In genomic region chr7:121079425-121080169, GRCh38 we compare ENCODE assay signal across 15 cellular contexts.
DNase-seq lines count a peak whose midpoint lies in the region; ATAC-seq and TF ChIP-seq lines count a peak whose summit lies in the region.
"Had no signal": no experiment of that assay in that cellular context is flagged by ENCODE, and none has a peak within 500 bp of the region (broad histone marks: within the 10 kb centered on the region; RNA-seq: fewer than 3 reads in every experiment).

No MANE protein-coding gene starts in this region.

- H3K4me1 ChIP-seq in fibroblast of lung (ENCODE audit: control insufficient read depth, extremely low read depth, insufficient read depth, low read length) (peaks cover 28% of the 10 kb centered on the region), PC-9 (replicated peaks; ENCODE audit: insufficient read depth) (peaks cover 24% of the 10 kb centered on the region)

- H3K27ac ChIP-seq in fibroblast of lung (ENCODE audit: insufficient read depth, low read length) (no peak overlapping the region), PC-9 (no peak overlapping the region)
- H3K27ac ChIP-seq: KMS-11 had no signal

- H3K36me3 ChIP-seq in fibroblast of lung (ENCODE audit: control insufficient read depth, insufficient read depth, low read length) (no peaks in the 10 kb centered on the region), PC-9 (ENCODE audit: low read depth) (no peaks in the 10 kb centered on the region)

- no peak overlapping the region for H3K27ac Mint-ChIP-seq in osteocyte (ENCODE audit: unreplicated experiment)
- H3K27ac Mint-ChIP-seq: CD4-positive, alpha-beta memory T cell; mesothelial cell of epicardium; stimulated activated naive CD8-positive, alpha-beta T cell treated with anti-CD3 and anti-CD28 coated beads, Interleukin-15, amount 100 ng/mL, for 72 hours had no signal

- no peak overlapping the region for H3K4me3 Mint-ChIP-seq in osteocyte (ENCODE audit: unreplicated experiment)
- H3K4me3 Mint-ChIP-seq: CD4-positive, alpha-beta memory T cell; mesothelial cell of epicardium; stimulated activated naive CD8-positive, alpha-beta T cell treated with anti-CD3 and anti-CD28 coated beads, Interleukin-15, amount 100 ng/mL, for 72 hours had no signal

- H3K4me3 ChIP-seq in fibroblast of lung (replicated peaks in 1 of 4; ENCODE audit: control extremely low read depth in 1 of 4, insufficient read depth in 1 of 4, low read depth in 3 of 4, low read length in 4 of 4): no peak overlapping the region
- H3K4me3 ChIP-seq in PC-9: no peak overlapping the region

- no peaks in the 10 kb centered on the region for H3K9me2 ChIP-seq in PC-9 (ENCODE audit: insufficient read depth)

- H3K9me3 ChIP-seq in fibroblast of lung (ENCODE audit: control insufficient read depth, insufficient read depth, low read depth, low read length) (no peaks in the 10 kb centered on the region), PC-9 (ENCODE audit: insufficient read depth, low read depth) (no peaks in the 10 kb centered on the region)

- H3F3A ChIP-seq in PC-9 (ENCODE audit: insufficient read depth, low read depth): peaks cover 14% of the 10 kb centered on the region

- no peaks in the 10 kb centered on the region for H3K9me3 Mint-ChIP-seq in osteocyte (ENCODE audit: unreplicated experiment)
- H3K9me3 Mint-ChIP-seq: CD4-positive, alpha-beta memory T cell; mesothelial cell of epicardium; stimulated activated naive CD8-positive, alpha-beta T cell treated with anti-CD3 and anti-CD28 coated beads, Interleukin-15, amount 100 ng/mL, for 72 hours had no signal

- H3K36me3 Mint-ChIP-seq in osteocyte (ENCODE audit: unreplicated experiment): no peaks in the 10 kb centered on the region
- H3K36me3 Mint-ChIP-seq: CD4-positive, alpha-beta memory T cell; mesothelial cell of epicardium had no signal

- H3K4me1 Mint-ChIP-seq in osteocyte (ENCODE audit: unreplicated experiment): peaks cover 26% of the 10 kb centered on the region
- H3K4me1 Mint-ChIP-seq: CD4-positive, alpha-beta memory T cell; stimulated activated naive CD8-positive, alpha-beta T cell treated with anti-CD3 and anti-CD28 coated beads, Interleukin-15, amount 100 ng/mL, for 72 hours had no signal

- peak; percentile 16 for DNase-seq in EH (ENCODE audit: low read depth)
- DNase-seq in OCI-M1 (lab: John Stamatoyannopoulos, UW): peak; percentile 14
- peak; percentile 25 to 63 for DNase-seq in fibroblast of lung (ENCODE audit: low read depth in 2 of 2)
- no peak for DNase-seq in osteocyte (ENCODE audit: extremely low spot score, unreplicated experiment)
- DNase-seq in NCI-H345 treated with DMSO at 0.1 percent for 48 hours (lab: John Stamatoyannopoulos, UW; ENCODE audit: unreplicated experiment): no peak
- DNase-seq in PC-9: no peak
- no peak for DNase-seq in GM10248 (ENCODE audit: extremely low spot score)
- DNase-seq: amniotic stem cell; CD4-positive, alpha-beta memory T cell; stimulated activated CD4-positive, alpha-beta T cell treated with anti-CD3 and anti-CD28 coated beads, Interleukin-2, amount 100 ng/mL, for 48 hours; stimulated activated naive CD8-positive, alpha-beta T cell treated with anti-CD3 and anti-CD28 coated beads, Interleukin-15, amount 100 ng/mL, for 72 hours had no signal

- TF ChIP-seq CTCF in fibroblast of lung (conservative IDR thresholded peaks at IDR 0.05 in 1 of 2, IDR thresholded peaks at IDR 0.05 in 1 of 2; ENCODE audit: low read depth in 1 of 2, low read length in 2 of 2) (peak in 1 of 2 donors; percentile 39), osteocyte (IDR thresholded peaks at IDR 0.05) (peak; percentile 44), PC-9 (conservative IDR thresholded peaks at IDR 0.05) (no peak), GM10248 (IDR thresholded peaks at IDR 0.05; ENCODE audit: control extremely low read depth, extremely low read depth, low read depth, missing control alignments) (no peak)

- H3K79me2 ChIP-seq in fibroblast of lung (ENCODE audit: control insufficient read depth, insufficient read depth, low read length) (peaks cover 13% of the 10 kb centered on the region), PC-9 (ENCODE audit: low read depth) (no peaks in the 10 kb centered on the region)

- H3K27me3 Mint-ChIP-seq in osteocyte (ENCODE audit: unreplicated experiment): no peaks in the 10 kb centered on the region

- H2AFZ ChIP-seq in fibroblast of lung (ENCODE audit: low read length) (no peak overlapping the region), PC-9 (no peak overlapping the region)

- CTCF ChIA-PET in PC-9 (lab: Charles Lee) (interaction anchor here (0.6 kb wide), 1 partner anchor 91 kb away, joined by 3 read pairs; the partner anchor contains the start of gene CPED1), GM10248 (lab: Yijun Ruan, JAX) (no interaction called here)

- no TSS peak for BruUV-seq in PC-9 (replicated peaks; lab: Mats Ljungman, UMichigan)

- H3K27me3 ChIP-seq in fibroblast of lung (ENCODE audit: control insufficient read depth, insufficient read depth, low read length) (no peaks in the 10 kb centered on the region), PC-9 (ENCODE audit: insufficient read depth, low read depth) (no peaks in the 10 kb centered on the region)

- H3K4me2 ChIP-seq in fibroblast of lung (ENCODE audit: extremely low read depth, insufficient read depth, low read length) (no peak overlapping the region), PC-9 (no peak overlapping the region)
- H3K4me2 ChIP-seq: KMS-11 had no signal

- H3K9ac ChIP-seq in fibroblast of lung (ENCODE audit: insufficient read depth, low read length): no peak overlapping the region
- H3K9ac ChIP-seq: KMS-11 had no signal

- ATAC-seq in GM18858 (IDR thresholded peaks at IDR 0.05; ENCODE audit: unreplicated experiment): no peak
- ATAC-seq: activated CD4-positive, CD25-positive, alpha-beta regulatory T cell treated with anti-CD3 and anti-CD28 coated beads, Interleukin-2, amount 50 U/mL, for 24 hours; stimulated activated naive CD8-positive, alpha-beta T cell treated with anti-CD3 and anti-CD28 coated beads, Interleukin-15, amount 100 ng/mL, for 72 hours had no signal

- no peaks in the 10 kb centered on the region for H4K20me1 ChIP-seq in fibroblast of lung (ENCODE audit: control insufficient read depth, extremely low read depth, insufficient read depth, low read length)
- no peaks in the 10 kb centered on the region for H4K20me1 ChIP-seq in PC-9 (ENCODE audit: insufficient read depth)

- POLR2A ChIA-PET in PC-9 (lab: Charles Lee; ENCODE audit: unreplicated experiment) (no interaction called here), GM10248 (lab: Yijun Ruan, JAX) (no interaction called here)

- intact Hi-C loops in PC-9 (cut with micrococcal nuclease; ENCODE audit: unreplicated experiment): loop anchor here (5.0 kb wide), 1 partner anchor 222 kb away; the partner anchor contains the start of gene TSPAN12

Comparison
In these comparisons a context has a peak if more than half of its experiments do, and no peak if none do; other contexts are left out.
1. DNase-seq: peak in EH (single experiment), OCI-M1 (single experiment) and fibroblast of lung (2 of 2); none in osteocyte (single experiment), NCI-H345 treated with DMSO at 0.1 percent for 48 hours (single experiment), PC-9 (0 of 2) and GM10248 (single experiment).